8 cellular contexts compared by ENCODE assay signal in the genomic region with DNA sequence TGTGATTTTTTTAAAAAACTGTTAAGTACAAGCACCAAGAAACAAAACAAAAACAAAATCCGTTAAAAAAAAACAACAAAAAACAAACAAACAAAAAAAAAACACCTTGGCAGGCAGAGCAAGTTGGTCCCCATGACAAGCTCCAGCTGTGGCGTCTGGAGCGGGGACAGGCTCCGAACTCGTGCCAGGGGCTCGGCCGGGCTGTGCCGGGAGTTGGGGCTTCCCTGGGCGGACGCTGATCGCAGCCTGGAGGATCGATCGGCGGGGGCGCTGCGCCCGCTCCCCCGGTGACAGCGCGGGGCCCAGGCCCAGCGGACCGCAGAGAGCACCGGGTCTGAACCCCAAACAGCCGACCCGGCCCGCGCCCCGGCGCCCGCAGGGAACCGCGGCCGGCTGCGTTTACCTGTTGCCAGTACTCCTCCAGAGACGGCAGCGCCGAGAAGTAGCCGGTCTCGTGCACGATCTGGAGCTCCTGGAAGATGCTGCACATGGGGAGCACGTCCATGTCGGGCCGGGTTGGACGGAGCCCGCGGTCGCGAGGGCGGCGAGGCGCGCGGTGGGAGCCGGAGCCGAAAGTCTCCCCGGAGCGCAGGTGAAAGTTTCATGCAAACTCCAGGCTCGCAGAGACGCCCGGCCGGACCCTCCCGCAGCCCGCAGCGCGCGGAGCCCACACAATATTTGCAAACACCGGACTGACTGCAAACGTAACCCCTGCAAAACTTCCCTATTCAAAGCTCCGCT. TPM values are rescaled to one million over a fixed set of nuclear protein-coding genes. Genes with fewer than 3 reads are reported as not detected.
DNase-seq lines count a peak whose midpoint lies in the region; ATAC-seq and TF ChIP-seq lines count a peak whose summit lies in the region.

A gene (minus strand): TSS at position 700 of the 741 bp plus-strand sequence. CDS start 195 bp downstream, at position 505.

- peak; percentile 1 for ATAC-seq in HG03103 (IDR thresholded peaks at IDR 0.05; ENCODE audit: low read depth, unreplicated experiment)
- peak; percentile 4 for ATAC-seq in mucosa of descending colon

- no peak for TF ChIP-seq EP300 in transverse colon (IDR thresholded peaks at IDR 0.05; ENCODE audit: low read depth)

- H3K27me3 ChIP-seq in transverse colon: no peaks in the 10 kb centered on the region

- H3K4me1 ChIP-seq in mucosa of descending colon (ENCODE audit: low read depth): peaks cover 25% of the 10 kb centered on the region
- peaks cover 0 to 34% (median 32%) of the 10 kb centered on the region in 4 donors for H3K4me1 ChIP-seq in transverse colon

- intact Hi-C loops in T-helper 2 cell treated with Interferon-gamma antibody and Interleukin-4, amounts not matched to agents 100 ng/mL and 5 ng/mL, for 36 hours (cut with micrococcal nuclease): loop anchor here (1.0 to 10.0 kb wide), 4 partner anchors 21 to 250 kb away; no protein-coding TSS in a partner anchor
- intact Hi-C loops in mucosa of descending colon (cut with DNase I, micrococcal nuclease) (loop anchor here (10.0 kb wide), 4 partner anchors 70 to 870 kb away; no protein-coding TSS in a partner anchor), transverse colon (cut with DNase I; ENCODE audit: low total_unique reads) (loop anchor here (10.0 kb wide), 2 partner anchors 150 to 880 kb away; no protein-coding TSS in a partner anchor)

- H3K36me3 ChIP-seq in mucosa of descending colon (ENCODE audit: low read depth) (peaks cover 9% of the 10 kb centered on the region), transverse colon (peaks cover 0 to 22% (median 11%) of the 10 kb centered on the region in 4 donors)

- peak; percentile 11 for TF ChIP-seq CTCF in GM13977 (IDR thresholded peaks at IDR 0.05; ENCODE audit: extremely low read depth, insufficient read depth, missing control alignments)
- TF ChIP-seq CTCF in mucosa of descending colon (IDR thresholded peaks at IDR 0.05): no peak
- TF ChIP-seq CTCF in transverse colon (IDR thresholded peaks at IDR 0.05): no peak

- H3K4me3 ChIP-seq in mucosa of descending colon (peak within 1 kb of the TSS; percentile 93), transverse colon (peak within 1 kb of the TSS; percentile 94 to 98 (median 98))

- H3K27ac ChIP-seq in epithelial cell of prostate (peak within 1 kb of the TSS; percentile 100), transverse colon (peak within 1 kb of the TSS; percentile 99 to 100 (median 100))

- in situ Hi-C loops in GM13977 (cut with MboI; ENCODE audit: low pct_unique_long_range_greater_than_20kb, low sequenced_read_pairs, unreplicated experiment): no loop called here
- in situ Hi-C loops in transverse colon (cut with MboI; ENCODE audit: low pct_ligation_motif_present in 1 of 4, low pct_unique_long_range_greater_than_20kb in 1 of 4, low sequenced_read_pairs in 3 of 4): loop anchor here in 3 of 4 donors (10.0 to 25.0 kb wide), 5 partner anchors 70 to 878 kb away; no protein-coding TSS in a partner anchor

- H3K9me3 ChIP-seq in mucosa of descending colon (no peaks in the 10 kb centered on the region), transverse colon (peaks cover 0 to 1% of the 10 kb centered on the region in 2 donors)

- DNase-seq in A172 (ENCODE audit: low spot score): no peak
- DNase-seq in GM13977 (ENCODE audit: low spot score): peak; percentile 51
- no peak for DNase-seq in epithelial cell of prostate (ENCODE audit: low read depth, low spot score)
- peak in 2 of 3 donors; percentile 42 to 78 for DNase-seq in mucosa of descending colon
- peak; percentile 40 for DNase-seq in transverse colon
- no peak for DNase-seq in HuH-7 (ENCODE audit: low spot score)

- peak; percentile 86 for TF ChIP-seq POLR2A in transverse colon (IDR thresholded peaks at IDR 0.05)

- WGBS in transverse colon (ENCODE audit: low coverage in 1 of 2), 2 donors: 0 to 1% methylated on average over 3 to 46 of the region's 69 CpGs

RNA-seq across cellular contexts. Expression of the gene that starts here (rescaled TPM):
- 20.3 and 20.4 TPM in 2 replicates for total RNA-seq in A172 (2014; rRNA removed; shearing (Covaris generic))
- total RNA-seq in T-helper 2 cell treated with Interferon-gamma antibody and Interleukin-4, amounts not matched to agents 100 ng/mL and 5 ng/mL, for 36 hours: 97.6 and 102 TPM in 2 replicates
- total RNA-seq in mucosa of descending colon (100 to 1,000 TPM; 270 to 371 (median 331) TPM), transverse colon (100 to 1,000 TPM; 140 to 304 (median 291) TPM)

Comparison
In these comparisons a context has a peak if more than half of its experiments do, and no peak if none do; other contexts are left out.
1. DNase-seq: peak in GM13977 (single experiment), mucosa of descending colon (2 of 3) and transverse colon (single experiment); none in A172 (single experiment), epithelial cell of prostate (single experiment) and HuH-7 (single experiment).